In the genomic region with DNA sequence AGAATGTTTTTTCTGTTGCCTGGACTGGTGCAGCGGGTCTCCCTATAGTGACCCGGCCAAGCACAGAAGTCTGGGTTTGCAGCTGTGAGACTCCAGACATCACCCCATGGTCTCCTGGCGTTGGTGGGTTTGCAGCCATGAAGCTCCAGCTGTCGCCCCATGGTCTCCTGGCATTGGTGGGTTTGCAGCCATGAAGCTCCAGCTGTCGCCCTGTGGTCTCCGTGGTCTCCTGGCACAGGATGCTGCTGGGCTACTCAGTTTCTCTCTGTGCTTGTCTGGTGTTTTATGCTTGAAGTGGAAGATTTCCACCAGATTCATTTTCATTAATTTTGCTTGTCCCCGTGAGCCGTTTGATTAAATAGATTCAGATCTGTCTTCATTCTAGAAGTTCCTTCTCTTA, we compare ENCODE assay signal across 2 cellular contexts. TPM values are rescaled to one million over a fixed set of nuclear protein-coding genes. Genes with fewer than 3 reads are reported as not detected.
"Had no signal": no experiment of that assay in that cellular context is flagged by ENCODE, and none has a peak within 500 bp of the region (broad histone marks: within the 10 kb centered on the region; RNA-seq: fewer than 3 reads in every experiment).

No MANE protein-coding gene starts in this region.

RNA-seq across cellular contexts. Expression of gene ICOSLG, which starts 58.5 kb away (rescaled TPM):
- total RNA-seq: osteoblast had no signal
- polyA plus RNA-seq: neural cell had no signal
